In the genomic region with DNA sequence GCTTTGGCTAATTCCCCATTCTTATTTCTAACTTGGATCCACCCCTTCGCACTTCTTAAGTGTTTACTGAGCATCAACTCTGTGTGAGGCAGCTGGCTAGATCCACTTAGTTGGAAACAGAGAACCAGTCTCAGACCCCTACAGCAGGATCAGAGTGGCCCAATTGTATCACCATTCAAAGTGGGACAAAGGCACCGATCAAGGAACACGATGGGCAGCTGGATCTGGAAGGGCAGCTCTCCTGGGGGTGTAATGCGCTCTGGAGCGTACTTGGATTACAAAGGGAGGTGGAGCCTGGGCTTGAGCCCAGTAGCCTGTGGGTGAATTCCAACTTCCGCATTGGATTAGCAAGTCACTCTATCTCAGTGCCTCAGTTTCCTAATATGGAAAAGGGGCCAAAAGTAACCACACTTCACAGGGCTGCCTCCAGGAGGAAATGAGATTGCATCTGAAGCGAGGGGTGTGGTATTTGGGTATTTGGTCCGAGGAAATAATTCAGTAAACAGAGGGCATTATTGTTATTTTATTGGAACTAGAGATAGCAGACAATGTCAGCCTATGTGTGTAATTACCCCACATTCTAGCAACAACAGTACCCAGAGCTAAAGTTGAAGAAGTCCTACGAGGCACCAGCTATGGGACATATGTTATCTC, we compare ENCODE assay signal across 10 cellular contexts. TPM values are rescaled to one million over a fixed set of nuclear protein-coding genes. Genes with fewer than 3 reads are reported as not detected.
DNase-seq lines count a peak whose midpoint lies in the region; ATAC-seq and TF ChIP-seq lines count a peak whose summit lies in the region.
"Had no signal": no experiment of that assay in that cellular context is flagged by ENCODE, and none has a peak within 500 bp of the region (broad histone marks: within the 10 kb centered on the region; RNA-seq: fewer than 3 reads in every experiment).

No MANE protein-coding gene starts in this region.

- H3K27me3 Mint-ChIP-seq in activated CD4-positive, alpha-beta T cell treated with anti-CD3 and anti-CD28 coated beads for 36 hours: no peaks in the 10 kb centered on the region
- H3K27me3 Mint-ChIP-seq: activated B cell treated with CpG ODN at 0.5 μM for 24 hours had no signal

- POLR2A ChIA-PET in activated CD4-positive, alpha-beta T cell treated with anti-CD3 and anti-CD28 coated beads for 36 hours (lab: Charles Lee): no interaction called here
- POLR2A ChIA-PET in GM10248 (lab: Yijun Ruan, JAX): no interaction called here

- 40 to 50% methylated on average over 8 to 9 of the region's 9 CpGs for WGBS in testis, 2 donors

- DNase-seq in activated CD4-positive, alpha-beta T cell treated with anti-CD3 and anti-CD28 coated beads for 36 hours: no peak
- DNase-seq in activated CD4-positive, alpha-beta T cell treated with anti-CD3 and anti-CD28 coated beads for 48 hours: no peak
- DNase-seq in dermis blood vessel endothelial cell (peak; percentile 83), medulla oblongata (ENCODE audit: extremely low spot score) (peak; percentile 57), testis (peak; percentile 81), GM10248 (ENCODE audit: extremely low spot score) (no peak), DMS53 (lab: John Stamatoyannopoulos, UW) (no peak)
- no peak for DNase-seq in stimulated activated CD4-positive, alpha-beta T cell treated with anti-CD3 and anti-CD28 coated beads, Interleukin-2, amount 100 ng/mL, for 24 hours
- DNase-seq: activated B cell treated with CpG ODN at 0.5 μM for 24 hours, NCI-H187 had no signal

- no peaks in the 10 kb centered on the region for H3K27me3 ChIP-seq in testis

- no peak overlapping the region for H3K4me3 ChIP-seq in testis

- no peak overlapping the region for H3K4me3 Mint-ChIP-seq in activated CD4-positive, alpha-beta T cell treated with anti-CD3 and anti-CD28 coated beads for 36 hours
- H3K4me3 Mint-ChIP-seq: activated B cell treated with CpG ODN at 0.5 μM for 24 hours had no signal

- H3K27ac Mint-ChIP-seq in activated CD4-positive, alpha-beta T cell treated with anti-CD3 and anti-CD28 coated beads for 36 hours: peak overlapping the region; percentile 38
- H3K27ac Mint-ChIP-seq: activated B cell treated with CpG ODN at 0.5 μM for 24 hours had no signal

- H3K9me3 Mint-ChIP-seq in activated CD4-positive, alpha-beta T cell treated with anti-CD3 and anti-CD28 coated beads for 36 hours (ENCODE audit: low read depth): no peaks in the 10 kb centered on the region
- H3K9me3 Mint-ChIP-seq: activated B cell treated with CpG ODN at 0.5 μM for 24 hours had no signal

- peaks cover 56% of the 10 kb centered on the region for H3K4me1 ChIP-seq in testis

- ATAC-seq in activated CD4-positive, alpha-beta T cell treated with anti-CD3 and anti-CD28 coated beads for 36 hours: no peak

- CTCF ChIA-PET in activated CD4-positive, alpha-beta T cell treated with anti-CD3 and anti-CD28 coated beads for 36 hours (lab: Charles Lee): interaction anchor here (0.6 to 6.4 kb wide), 2 partner anchors 8 to 1355 kb away, joined by 3 to 58 read pairs; partner anchors contain the start of gene PLA2G2E
- CTCF ChIA-PET in GM10248 (lab: Yijun Ruan, JAX): interaction anchor here (0.7 to 3.2 kb wide), 4 partner anchors 8 to 26 kb away, joined by 3 to 43 read pairs (median 4); no protein-coding TSS in a partner anchor

- H3K9me3 ChIP-seq in testis: no peaks in the 10 kb centered on the region

- peak overlapping the region; percentile 73 to 93 for H3K27ac ChIP-seq in testis

- H3K4me1 Mint-ChIP-seq in activated CD4-positive, alpha-beta T cell treated with anti-CD3 and anti-CD28 coated beads for 36 hours: peaks cover 52% of the 10 kb centered on the region

- peaks cover 38% of the 10 kb centered on the region for H3K36me3 Mint-ChIP-seq in activated CD4-positive, alpha-beta T cell treated with anti-CD3 and anti-CD28 coated beads for 36 hours (ENCODE audit: low read depth)

- H3K36me3 ChIP-seq in testis (ENCODE audit: low read depth, missing control alignments): no peaks in the 10 kb centered on the region

- TF ChIP-seq CTCF in testis (IDR thresholded peaks at IDR 0.05): no peak
- no peak for TF ChIP-seq CTCF in GM10248 (IDR thresholded peaks at IDR 0.05; ENCODE audit: control extremely low read depth, extremely low read depth, low read depth, missing control alignments)

- TF ChIP-seq POLR2A in testis (IDR thresholded peaks at IDR 0.05): no peak

- intact Hi-C loops in activated CD4-positive, alpha-beta T cell treated with anti-CD3 and anti-CD28 coated beads for 36 hours (cut with DNase I, micrococcal nuclease): no loop called here
- intact Hi-C loops in testis (cut with DNase I; ENCODE audit: low total_unique reads): no loop called here

RNA-seq across cellular contexts. Expression of gene ECE1, which starts 11.9 kb away (rescaled TPM):
- total RNA-seq in activated CD4-positive, alpha-beta T cell treated with anti-CD3 and anti-CD28 coated beads for 36 hours: 100 to 1,000 TPM; 130 to 162 TPM
- 223 and 442 TPM in 2 replicates for total RNA-seq in dermis blood vessel endothelial cell
- total RNA-seq in testis: 100 to 1,000 TPM in 1 of 2 donors, 10 to 100 TPM in 1; 96.4 to 101 TPM
- polyA plus RNA-seq in testis (ENCODE audit: insufficient read depth, low read depth, low replicate concordance): 66.1 TPM

Comparison
In these comparisons a context has a peak if more than half of its experiments do, and no peak if none do; other contexts are left out.
1. DNase-seq: peak in dermis blood vessel endothelial cell (single experiment), medulla oblongata (single experiment) and testis (single experiment); none in activated CD4-positive, alpha-beta T cell treated with anti-CD3 and anti-CD28 coated beads for 36 hours (single experiment), activated CD4-positive, alpha-beta T cell treated with anti-CD3 and anti-CD28 coated beads for 48 hours (single experiment), stimulated activated CD4-positive, alpha-beta T cell treated with anti-CD3 and anti-CD28 coated beads, Interleukin-2, amount 100 ng/mL, for 24 hours (0 of 2), GM10248 (single experiment) and DMS53 (single experiment).